16 cellular contexts compared by ENCODE assay signal in genomic region chrX:122113376-122113775, GRCh38.
"Had no signal": no experiment of that assay in that cellular context is flagged by ENCODE, and none has a peak within 500 bp of the region (broad histone marks: within the 10 kb centered on the region; RNA-seq: fewer than 3 reads in every experiment).

No MANE protein-coding gene starts in this region.

- H3K36me3 ChIP-seq: colonic mucosa, esophagus muscularis mucosa, right atrium auricular region, thyroid gland had no signal

- H3K4me3 Mint-ChIP-seq: activated naive CD8-positive, alpha-beta T cell treated with anti-CD3 and anti-CD28 coated beads, Interleukin-2, amount 10 ng/mL, durations not matched to agents 7 days and 5 days; activated T-helper 1 cell treated with anti-CD3 and anti-CD28 coated beads, Interleukin-12 subunit alpha, Interleukin-12 subunit beta, Interleukin-2, Interleukin-4 antibody, amounts not matched to agents 30 ng/mL and 10 ng/mL and 1 ng/mL, durations not matched to agents 14 hours and 24 hours and 36 hours; brain; immature natural killer cell; nephron progenitor cell; stimulated activated memory B cell treated with anti-CD40 and anti-IgM and Interleukin-4, amounts not matched to agents 10 μg/mL and 1 μg/mL and 100 μg/mL, for 72 hours had no signal

- H3K27me3 ChIP-seq: colonic mucosa, esophagus muscularis mucosa, right atrium auricular region, thyroid gland had no signal

- H3K36me3 Mint-ChIP-seq: activated naive CD8-positive, alpha-beta T cell treated with anti-CD3 and anti-CD28 coated beads, Interleukin-2, amount 10 ng/mL, durations not matched to agents 7 days and 5 days; brain; immature natural killer cell; stimulated activated memory B cell treated with anti-CD40 and anti-IgM and Interleukin-4, amounts not matched to agents 10 μg/mL and 1 μg/mL and 100 μg/mL, for 72 hours had no signal

- H3K27ac Mint-ChIP-seq: activated naive CD8-positive, alpha-beta T cell treated with anti-CD3 and anti-CD28 coated beads, Interleukin-2, amount 10 ng/mL, durations not matched to agents 7 days and 5 days; activated T-helper 1 cell treated with anti-CD3 and anti-CD28 coated beads, Interleukin-12 subunit alpha, Interleukin-12 subunit beta, Interleukin-2, Interleukin-4 antibody, amounts not matched to agents 30 ng/mL and 10 ng/mL and 1 ng/mL, durations not matched to agents 14 hours and 24 hours and 36 hours; brain; immature natural killer cell; progenitor cell of endocrine pancreas; stimulated activated memory B cell treated with anti-CD40 and anti-IgM and Interleukin-4, amounts not matched to agents 10 μg/mL and 1 μg/mL and 100 μg/mL, for 72 hours had no signal

- H3K9me3 Mint-ChIP-seq: activated T-helper 1 cell treated with anti-CD3 and anti-CD28 coated beads, Interleukin-12 subunit alpha, Interleukin-12 subunit beta, Interleukin-2, Interleukin-4 antibody, amounts not matched to agents 30 ng/mL and 10 ng/mL and 1 ng/mL, durations not matched to agents 14 hours and 24 hours and 36 hours had no signal

- H3K27me3 Mint-ChIP-seq: activated naive CD8-positive, alpha-beta T cell treated with anti-CD3 and anti-CD28 coated beads, Interleukin-2, amount 10 ng/mL, durations not matched to agents 7 days and 5 days; progenitor cell of endocrine pancreas; stimulated activated memory B cell treated with anti-CD40 and anti-IgM and Interleukin-4, amounts not matched to agents 10 μg/mL and 1 μg/mL and 100 μg/mL, for 72 hours had no signal

- H3K4me1 Mint-ChIP-seq: activated naive CD8-positive, alpha-beta T cell treated with anti-CD3 and anti-CD28 coated beads, Interleukin-2, amount 10 ng/mL, durations not matched to agents 7 days and 5 days; brain; immature natural killer cell; stimulated activated memory B cell treated with anti-CD40 and anti-IgM and Interleukin-4, amounts not matched to agents 10 μg/mL and 1 μg/mL and 100 μg/mL, for 72 hours had no signal

- H3K4me3 ChIP-seq: colonic mucosa, esophagus muscularis mucosa, right atrium auricular region, thyroid gland had no signal

- ATAC-seq: stimulated activated memory B cell treated with anti-CD40 and anti-IgM and Interleukin-4, amounts not matched to agents 10 μg/mL and 1 μg/mL and 100 μg/mL, for 72 hours had no signal

- H3K27ac ChIP-seq: colonic mucosa, esophagus muscularis mucosa, right atrium auricular region, thyroid gland had no signal

- H3K4me1 ChIP-seq: colonic mucosa, esophagus muscularis mucosa, right atrium auricular region, thyroid gland had no signal

- DNase-seq: activated naive CD4-positive, alpha-beta T cell; activated naive CD8-positive, alpha-beta T cell treated with anti-CD3 and anti-CD28 coated beads, Interleukin-2, amount 10 ng/mL, durations not matched to agents 7 days and 5 days; central memory CD4-positive, alpha-beta T cell; colonic mucosa; hippocampal formation; immature natural killer cell; nephron progenitor cell; occipital lobe; stimulated activated CD4-positive, alpha-beta T cell treated with anti-CD3 and anti-CD28 coated beads, Interleukin-2, amount 100 ng/mL, for 48 hours; thyroid gland had no signal
